9 cellular contexts compared by ENCODE assay signal in the genomic region with DNA sequence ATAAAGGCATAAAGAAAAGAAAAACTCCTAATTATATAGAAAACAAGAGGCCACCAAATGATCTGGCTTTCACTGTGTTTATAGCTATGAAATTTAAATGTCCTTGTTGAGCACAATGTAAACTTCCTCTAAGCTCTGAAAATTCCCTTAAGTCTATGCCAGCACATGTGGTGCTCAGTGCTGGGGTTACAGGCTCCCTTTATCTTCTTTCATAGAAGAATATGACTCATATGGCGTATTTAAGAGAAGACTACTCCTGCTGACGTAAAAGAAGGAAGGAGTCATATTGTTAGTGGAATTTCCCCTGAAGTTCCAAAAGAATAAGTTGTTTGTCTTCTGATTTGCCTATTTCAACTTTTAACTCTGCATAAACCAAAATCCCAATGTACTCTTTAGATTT. TPM values are rescaled to one million over a fixed set of nuclear protein-coding genes. Genes with fewer than 3 reads are reported as not detected.
DNase-seq lines count a peak whose midpoint lies in the region; ATAC-seq and TF ChIP-seq lines count a peak whose summit lies in the region.
"Had no signal": no experiment of that assay in that cellular context is flagged by ENCODE, and none has a peak within 500 bp of the region (broad histone marks: within the 10 kb centered on the region; RNA-seq: fewer than 3 reads in every experiment).

No MANE protein-coding gene starts in this region.

- no peaks in the 10 kb centered on the region for H3K9me3 Mint-ChIP-seq in activated CD4-positive, alpha-beta memory T cell treated with anti-CD3 and anti-CD28 coated beads for 36 hours
- H3K9me3 Mint-ChIP-seq in type B pancreatic cell = no peaks in the 10 kb centered on the region
- H3K9me3 Mint-ChIP-seq: central memory CD8-positive, alpha-beta T cell had no signal

- H3K4me3 Mint-ChIP-seq in activated CD4-positive, alpha-beta memory T cell treated with anti-CD3 and anti-CD28 coated beads for 36 hours = peak overlapping the region; percentile 3
- H3K4me3 Mint-ChIP-seq in type B pancreatic cell = no peak overlapping the region
- H3K4me3 Mint-ChIP-seq: central memory CD8-positive, alpha-beta T cell had no signal

- DNase-seq in Right ventricle myocardium inferior (ENCODE audit: missing footprints) = no peak
- DNase-seq in cardiac septum (ENCODE audit: low spot score) = no peak
- peak; percentile 56 for DNase-seq in activated CD4-positive, alpha-beta memory T cell treated with anti-CD3 and anti-CD28 coated beads for 36 hours
- no peak for DNase-seq in left ventricle myocardium superior
- no peak for DNase-seq in type B pancreatic cell (ENCODE audit: extremely low spot score, unreplicated experiment)
- no peak for DNase-seq in activated CD8-positive, alpha-beta memory T cell treated with anti-CD3 and anti-CD28 coated beads for 24 hours
- DNase-seq in middle frontal gyrus (ENCODE audit: extremely low spot score, low spot score) = no peak

- peaks cover 87% of the 10 kb centered on the region for H3K4me1 Mint-ChIP-seq in activated CD4-positive, alpha-beta memory T cell treated with anti-CD3 and anti-CD28 coated beads for 36 hours (ENCODE audit: low read depth)
- H3K4me1 Mint-ChIP-seq in type B pancreatic cell (ENCODE audit: unreplicated experiment) = peaks cover 22% of the 10 kb centered on the region

- peak overlapping the region; percentile 93 for H3K27ac Mint-ChIP-seq in activated CD4-positive, alpha-beta memory T cell treated with anti-CD3 and anti-CD28 coated beads for 36 hours
- H3K27ac Mint-ChIP-seq in type B pancreatic cell = peak overlapping the region; percentile 31

- POLR2A ChIA-PET in activated CD4-positive, alpha-beta memory T cell treated with anti-CD3 and anti-CD28 coated beads for 36 hours (lab: Charles Lee) = interaction anchor here (0.9 to 1.6 kb wide), 4 partner anchors 10 to 81 kb away, joined by 3 to 10 read pairs (median 3); partner anchors contain the start of gene RNF145

- peaks cover 31% of the 10 kb centered on the region for H3K36me3 Mint-ChIP-seq in activated CD4-positive, alpha-beta memory T cell treated with anti-CD3 and anti-CD28 coated beads for 36 hours
- H3K36me3 Mint-ChIP-seq in type B pancreatic cell = peaks cover 33% of the 10 kb centered on the region

- TF ChIP-seq CTCF in type B pancreatic cell (conservative IDR thresholded peaks at IDR 0.05) = no peak

- ATAC-seq in Right ventricle myocardium inferior (peak; percentile 73), HG03280 (IDR thresholded peaks at IDR 0.05; ENCODE audit: unreplicated experiment) (peak; percentile 62), left ventricle myocardium superior (peak; percentile 56)

- no peaks in the 10 kb centered on the region for H3K27me3 Mint-ChIP-seq in activated CD4-positive, alpha-beta memory T cell treated with anti-CD3 and anti-CD28 coated beads for 36 hours
- no peaks in the 10 kb centered on the region for H3K27me3 Mint-ChIP-seq in type B pancreatic cell
- H3K27me3 Mint-ChIP-seq: central memory CD8-positive, alpha-beta T cell had no signal

- CTCF ChIA-PET in activated CD4-positive, alpha-beta memory T cell treated with anti-CD3 and anti-CD28 coated beads for 36 hours (lab: Charles Lee) = interaction anchor here (0.9 to 1.4 kb wide), 2 partner anchors 16 to 19 kb away, joined by 3 read pairs; no protein-coding TSS in a partner anchor

- intact Hi-C loops in Right ventricle myocardium inferior (cut with DNase I) (loop anchor here (10.0 kb wide), 1 partner anchor 826 kb away; the partner anchor contains the start of gene TTC1), cardiac septum (cut with DNase I) (no loop called here), left ventricle myocardium superior (cut with micrococcal nuclease) (no loop called here)
- intact Hi-C loops in activated CD4-positive, alpha-beta memory T cell treated with anti-CD3 and anti-CD28 coated beads for 36 hours (cut with micrococcal nuclease) = loop anchor here (1.0 kb wide), 3 partner anchors 16 to 84 kb away; partner anchors contain the start of gene UBLCP1

RNA-seq across cellular contexts. Expression of gene RNF145, which starts 30.4 kb away (rescaled TPM):
- total RNA-seq in Right ventricle myocardium inferior (21.9 TPM), cardiac septum (25.4 TPM), left ventricle myocardium superior (23.3 TPM), type B pancreatic cell (ENCODE audit: low replicate concordance) (42.5 and 66.4 TPM in 2 replicates)
- total RNA-seq in activated CD4-positive, alpha-beta memory T cell treated with anti-CD3 and anti-CD28 coated beads for 36 hours = 10 to 100 TPM; 91.4 to 92.6 TPM

Comparison
In these comparisons a context has a peak if more than half of its experiments do, and no peak if none do; other contexts are left out.
1. intact Hi-C loops: an anchor here in Right ventricle myocardium inferior (10.0 kb wide) and activated CD4-positive, alpha-beta memory T cell treated with anti-CD3 and anti-CD28 coated beads for 36 hours (1.0 kb wide); none called in cardiac septum and left ventricle myocardium superior.